Comparison of ENCODE assay signal across 1 cellular context in the genomic region with DNA sequence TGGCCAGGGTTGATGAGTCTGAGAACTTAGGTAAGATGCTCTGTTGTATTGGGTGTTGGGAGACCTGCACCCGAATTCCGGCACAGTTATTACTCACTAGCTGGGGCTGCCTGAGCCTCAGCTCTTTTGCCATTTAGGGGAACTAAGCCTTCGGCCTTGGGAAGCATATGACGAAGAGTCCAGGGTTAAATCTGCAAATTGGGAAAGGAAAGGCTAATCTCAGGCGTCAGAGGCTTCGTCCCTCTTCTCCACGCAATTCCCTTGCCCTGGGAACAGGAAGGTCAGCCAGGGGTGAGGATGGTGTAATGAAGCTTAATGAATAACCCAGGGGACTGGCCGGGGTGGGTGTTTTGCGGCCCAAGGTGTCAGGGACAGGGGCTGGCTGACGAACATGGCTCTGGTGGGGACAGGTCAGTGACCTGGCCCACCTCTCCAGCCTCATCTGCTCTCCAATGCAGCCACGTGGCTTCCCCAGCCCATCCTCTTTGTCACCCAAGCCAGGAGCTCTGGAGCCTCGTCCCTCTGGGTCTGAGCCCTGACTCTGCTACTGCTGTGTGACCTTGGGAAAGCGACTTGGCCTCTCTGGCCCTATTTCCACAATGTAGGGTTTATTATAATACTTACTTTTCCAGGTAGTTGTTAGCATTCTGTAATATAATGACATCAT.
TF ChIP-seq lines count a peak whose summit lies in the region.

No MANE protein-coding gene starts in this region.

TF ChIP-seq in GM12878, 131 proteins besides CTCF, POLR2A, EP300 and RAD21:
- TF ChIP-seq NR2F1 (conservative IDR thresholded peaks at IDR 0.05) = peak; percentile 31; the same call in 1 of the 2 replicates
- no peak for TF ChIP-seq ATF7 (IDR thresholded peaks at IDR 0.05; ENCODE audit: low read depth)
